ENCODE assay signal across 1 cellular context in the genomic region with DNA sequence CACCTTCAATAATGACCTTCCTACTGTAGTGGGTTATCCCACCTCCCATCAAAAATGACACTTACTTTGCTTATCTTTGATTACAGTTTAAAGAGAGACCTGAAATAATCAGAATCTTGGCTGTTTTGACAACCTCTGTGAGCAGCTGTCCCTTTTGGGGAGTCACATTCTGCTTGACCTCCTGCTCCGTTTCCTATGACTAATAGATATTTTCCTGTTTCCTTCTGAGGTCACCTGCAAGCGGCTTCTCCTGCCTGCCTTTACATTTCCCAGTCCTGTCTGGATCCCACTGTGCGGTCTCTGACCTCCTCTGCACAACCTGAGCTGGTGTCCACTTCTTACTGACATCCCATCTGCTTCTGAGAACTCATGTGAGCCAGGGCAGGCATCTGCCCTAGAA.
TF ChIP-seq lines count a peak whose summit lies in the region.

No MANE protein-coding gene starts in this region.

TF ChIP-seq in HCT116, 20 proteins besides CTCF, POLR2A, EP300 and RAD21 (continued from another document):
- no peak for TF ChIP-seq FOSL1 (IDR thresholded peaks at IDR 0.05; ENCODE audit: low read depth)
- no peak for TF ChIP-seq ELF1 (IDR thresholded peaks at IDR 0.05; ENCODE audit: borderline replicate concordance, low read depth)
- no peak for TF ChIP-seq CEBPB (IDR thresholded peaks at IDR 0.05; ENCODE audit: low read depth)
- no peak for TF ChIP-seq JUND (IDR thresholded peaks at IDR 0.05)
- TF ChIP-seq SIN3A (IDR thresholded peaks at IDR 0.05; ENCODE audit: low read depth), result no peak
- TF ChIP-seq ZFX (IDR thresholded peaks at IDR 0.05), result no peak
- no peak for TF ChIP-seq POLR2AphosphoS5 (IDR thresholded peaks at IDR 0.05; ENCODE audit: low read depth, low read length)
- TF ChIP-seq, protein P1, sequence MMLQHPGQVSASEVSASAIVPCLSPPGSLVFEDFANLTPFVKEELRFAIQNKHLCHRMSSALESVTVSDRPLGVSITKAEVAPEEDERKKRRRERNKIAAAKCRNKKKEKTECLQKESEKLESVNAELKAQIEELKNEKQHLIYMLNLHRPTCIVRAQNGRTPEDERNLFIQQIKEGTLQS (IDR thresholded peaks at IDR 0.05), result no peak
- no peak for TF ChIP-seq SP1 (IDR thresholded peaks at IDR 0.05; ENCODE audit: low read depth)
- TF ChIP-seq EZH2phosphoT487 (IDR thresholded peaks at IDR 0.05; ENCODE audit: borderline replicate concordance), result no peak
- no peak for TF ChIP-seq CBX3 (IDR thresholded peaks at IDR 0.05; ENCODE audit: low read depth)
- TF ChIP-seq EGR1 (IDR thresholded peaks at IDR 0.05; ENCODE audit: low read depth), result no peak
